13 cellular contexts compared by ENCODE assay signal in genomic region chr10:52257692-52258075, GRCh38. TPM values are rescaled to one million over a fixed set of nuclear protein-coding genes. Genes with fewer than 3 reads are reported as not detected.
A peak's percentile ranks its signal among the peaks of the same experiment; 100 is the strongest.
DNase-seq lines count a peak whose midpoint lies in the region; ATAC-seq and TF ChIP-seq lines count a peak whose summit lies in the region.
"Had no signal": no experiment of that assay in that cellular context is flagged by ENCODE, and none has a peak within 500 bp of the region (broad histone marks: within the 10 kb centered on the region; RNA-seq: fewer than 3 reads in every experiment).

No MANE protein-coding gene starts in this region.

- DNase-seq in GF-D8 (lab: John Stamatoyannopoulos, UW) (no peak), uterus (no peak), mesenteric fat pad (ENCODE audit: low spot score) (no peak)
- no peak for DNase-seq in natural killer cell treated with Interleukin-12 subunit alpha and Interleukin-12 subunit beta and Interleukin-15 and Interleukin-18, amount 100 ng/mL, for 72 hours (ENCODE audit: low spot score)
- DNase-seq: activated CD4-positive, alpha-beta memory T cell treated with anti-CD3 and anti-CD28 coated beads, Interleukin-2, amount 10 ng/mL, durations not matched to agents 7 days and 5 days; activated naive CD4-positive, alpha-beta T cell treated with anti-CD3 and anti-CD28 coated beads, Interleukin-2, amount 10 ng/mL, durations not matched to agents 7 days and 5 days; central memory CD4-positive, alpha-beta T cell; Peyer's patch; substantia nigra had no signal

- no peaks in the 10 kb centered on the region for H3K9me3 ChIP-seq in uterus
- H3K9me3 ChIP-seq: Peyer's patch had no signal

- H3K4me3 ChIP-seq in uterus, result no peak overlapping the region
- H3K4me3 ChIP-seq: esophagus muscularis mucosa, Peyer's patch had no signal

- no peak overlapping the region for H3K27ac Mint-ChIP-seq in natural killer cell treated with Interleukin-12 subunit alpha and Interleukin-12 subunit beta and Interleukin-15 and Interleukin-18, amount 100 ng/mL, for 72 hours
- H3K27ac Mint-ChIP-seq: activated CD4-positive, alpha-beta memory T cell treated with anti-CD3 and anti-CD28 coated beads, Interleukin-2, amount 10 ng/mL, durations not matched to agents 7 days and 5 days; activated naive CD4-positive, alpha-beta T cell treated with anti-CD3 and anti-CD28 coated beads, Interleukin-2, amount 10 ng/mL, durations not matched to agents 7 days and 5 days had no signal

- intact Hi-C loops in uterus (cut with DNase I; ENCODE audit: low total_unique reads), result no loop called here

- ATAC-seq in GM19438 (IDR thresholded peaks at IDR 0.05; ENCODE audit: low read depth, unreplicated experiment), result peak; percentile 76
- ATAC-seq in HG02678 (IDR thresholded peaks at IDR 0.05; ENCODE audit: unreplicated experiment), result peak; percentile 73
- peak; percentile 81 for ATAC-seq in HG03280 (IDR thresholded peaks at IDR 0.05; ENCODE audit: unreplicated experiment)
- ATAC-seq in natural killer cell treated with Interleukin-12 subunit alpha and Interleukin-12 subunit beta and Interleukin-15 and Interleukin-18, amount 100 ng/mL, for 72 hours, result no peak

- no peak for TF ChIP-seq CTCF in uterus (IDR thresholded peaks at IDR 0.05)

- peaks cover 0 to 3% of the 10 kb centered on the region in 2 donors for H3K4me1 ChIP-seq in uterus
- H3K4me1 ChIP-seq: Peyer's patch had no signal

- H3K4me1 Mint-ChIP-seq in natural killer cell treated with Interleukin-12 subunit alpha and Interleukin-12 subunit beta and Interleukin-15 and Interleukin-18, amount 100 ng/mL, for 72 hours (ENCODE audit: low read depth in 2 of 2), result no peaks in the 10 kb centered on the region
- H3K4me1 Mint-ChIP-seq: activated CD4-positive, alpha-beta memory T cell treated with anti-CD3 and anti-CD28 coated beads, Interleukin-2, amount 10 ng/mL, durations not matched to agents 7 days and 5 days; activated naive CD4-positive, alpha-beta T cell treated with anti-CD3 and anti-CD28 coated beads, Interleukin-2, amount 10 ng/mL, durations not matched to agents 7 days and 5 days had no signal

- H3K36me3 Mint-ChIP-seq in natural killer cell treated with Interleukin-12 subunit alpha and Interleukin-12 subunit beta and Interleukin-15 and Interleukin-18, amount 100 ng/mL, for 72 hours, result no peaks in the 10 kb centered on the region
- H3K36me3 Mint-ChIP-seq: activated naive CD4-positive, alpha-beta T cell treated with anti-CD3 and anti-CD28 coated beads, Interleukin-2, amount 10 ng/mL, durations not matched to agents 7 days and 5 days had no signal

- no peak for TF ChIP-seq POLR2A in uterus (IDR thresholded peaks at IDR 0.05)

- H3K27me3 ChIP-seq in uterus, result no peaks in the 10 kb centered on the region
- H3K27me3 ChIP-seq: esophagus muscularis mucosa, Peyer's patch had no signal

- no peaks in the 10 kb centered on the region for H3K27me3 Mint-ChIP-seq in natural killer cell treated with Interleukin-12 subunit alpha and Interleukin-12 subunit beta and Interleukin-15 and Interleukin-18, amount 100 ng/mL, for 72 hours
- H3K27me3 Mint-ChIP-seq: activated CD4-positive, alpha-beta memory T cell treated with anti-CD3 and anti-CD28 coated beads, Interleukin-2, amount 10 ng/mL, durations not matched to agents 7 days and 5 days; activated naive CD4-positive, alpha-beta T cell treated with anti-CD3 and anti-CD28 coated beads, Interleukin-2, amount 10 ng/mL, durations not matched to agents 7 days and 5 days had no signal

- H3K36me3 ChIP-seq in uterus, result no peaks in the 10 kb centered on the region
- H3K36me3 ChIP-seq: esophagus muscularis mucosa, Peyer's patch had no signal

- H3K9me3 Mint-ChIP-seq in natural killer cell treated with Interleukin-12 subunit alpha and Interleukin-12 subunit beta and Interleukin-15 and Interleukin-18, amount 100 ng/mL, for 72 hours, result no peaks in the 10 kb centered on the region
- H3K9me3 Mint-ChIP-seq: activated CD4-positive, alpha-beta memory T cell treated with anti-CD3 and anti-CD28 coated beads, Interleukin-2, amount 10 ng/mL, durations not matched to agents 7 days and 5 days; activated naive CD4-positive, alpha-beta T cell treated with anti-CD3 and anti-CD28 coated beads, Interleukin-2, amount 10 ng/mL, durations not matched to agents 7 days and 5 days had no signal

- no peak overlapping the region for H3K27ac ChIP-seq in uterus
- H3K27ac ChIP-seq: esophagus muscularis mucosa, Peyer's patch had no signal

- H3K4me3 Mint-ChIP-seq in natural killer cell treated with Interleukin-12 subunit alpha and Interleukin-12 subunit beta and Interleukin-15 and Interleukin-18, amount 100 ng/mL, for 72 hours, result no peak overlapping the region
- H3K4me3 Mint-ChIP-seq: activated CD4-positive, alpha-beta memory T cell treated with anti-CD3 and anti-CD28 coated beads, Interleukin-2, amount 10 ng/mL, durations not matched to agents 7 days and 5 days; activated naive CD4-positive, alpha-beta T cell treated with anti-CD3 and anti-CD28 coated beads, Interleukin-2, amount 10 ng/mL, durations not matched to agents 7 days and 5 days had no signal

RNA-seq across cellular contexts. Expression of gene DKK1, which starts 56.4 kb away (rescaled TPM):
- total RNA-seq in natural killer cell treated with Interleukin-12 subunit alpha and Interleukin-12 subunit beta and Interleukin-15 and Interleukin-18, amount 100 ng/mL, for 72 hours, result not detected
- total RNA-seq in uterus (1 to 10 TPM in 1 of 4 donors, under 1 TPM in 2, not detected in 1; 0.37 to 4.1 (median 0.59) TPM), mesenteric fat pad (11.4 TPM)
- total RNA-seq: activated CD4-positive, alpha-beta memory T cell treated with anti-CD3 and anti-CD28 coated beads, Interleukin-2, amount 10 ng/mL, durations not matched to agents 7 days and 5 days had no signal

Comparison
In these comparisons a context has a peak if more than half of its experiments do, and no peak if none do; other contexts are left out.
1. ATAC-seq: peak in GM19438 (single experiment), HG02678 (single experiment) and HG03280 (single experiment); none in natural killer cell treated with Interleukin-12 subunit alpha and Interleukin-12 subunit beta and Interleukin-15 and Interleukin-18, amount 100 ng/mL, for 72 hours (0 of 2).